In the genomic region with DNA sequence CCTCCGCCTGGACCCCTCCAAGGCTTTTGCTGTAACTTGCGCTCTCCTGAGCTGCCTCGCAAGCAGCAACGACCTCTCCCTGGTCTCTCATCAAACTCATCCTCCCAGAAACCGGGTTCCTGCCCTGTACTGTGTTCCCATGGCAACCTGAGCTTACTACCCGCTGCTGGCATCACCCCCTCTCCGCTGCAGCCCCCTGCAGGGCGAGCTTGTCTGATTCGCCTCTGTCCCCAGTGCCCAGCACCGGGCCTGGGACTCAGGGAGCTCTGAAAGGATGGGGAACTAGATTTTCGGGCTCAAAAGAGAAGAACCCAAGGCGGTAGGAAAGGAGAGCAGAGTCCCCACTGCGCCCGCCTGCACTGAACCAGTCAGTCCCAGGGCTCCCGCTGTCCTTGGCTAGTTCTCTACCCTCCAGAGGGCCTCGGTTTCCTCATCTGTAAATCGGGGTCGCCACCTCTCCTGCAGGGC, we compare ENCODE assay signal across 8 cellular contexts. TPM values are rescaled to one million over a fixed set of nuclear protein-coding genes. Genes with fewer than 3 reads are reported as not detected.
A peak's percentile ranks its signal among the peaks of the same experiment; 100 is the strongest.
DNase-seq lines count a peak whose midpoint lies in the region; ATAC-seq and TF ChIP-seq lines count a peak whose summit lies in the region.

No MANE protein-coding gene starts in this region.

- intact Hi-C loops in PC-9 (cut with micrococcal nuclease; ENCODE audit: unreplicated experiment): no loop called here

- H3K9me3 ChIP-seq in PC-9 (ENCODE audit: insufficient read depth, low read depth): no peaks in the 10 kb centered on the region

- TSS peak; percentile 72 for BruUV-seq in PC-9 (replicated peaks; lab: Mats Ljungman, UMichigan)

- no peaks in the 10 kb centered on the region for H3F3A ChIP-seq in PC-9 (ENCODE audit: insufficient read depth, low read depth)

- no peaks in the 10 kb centered on the region for H3K9me2 ChIP-seq in PC-9 (ENCODE audit: insufficient read depth)

- TF ChIP-seq CTCF in GM10248 (IDR thresholded peaks at IDR 0.05; ENCODE audit: control extremely low read depth, extremely low read depth, low read depth, missing control alignments): no peak
- TF ChIP-seq CTCF in PC-9 (conservative IDR thresholded peaks at IDR 0.05): no peak

- POLR2A ChIA-PET in GM10248 (lab: Yijun Ruan, JAX) (interaction anchor here (0.6 to 6.9 kb wide), 4 partner anchors 8 to 765 kb away, joined by 3 to 82 read pairs (median 3); partner anchors contain the start of gene RHOB), PC-9 (lab: Charles Lee; ENCODE audit: unreplicated experiment) (interaction anchor here (0.5 to 1.0 kb wide), 2 partner anchors 10 to 294 kb away, joined by 5 to 6 read pairs; no protein-coding TSS in a partner anchor)

- H3K27ac ChIP-seq in PC-9: no peak overlapping the region
- H3K27ac ChIP-seq in cingulate gyrus (ENCODE audit: low read depth, low read length): peak overlapping the region; percentile 89
- peak overlapping the region; percentile 90 for H3K27ac ChIP-seq in layer of hippocampus (ENCODE audit: low read depth, low read length)

- H3K36me3 ChIP-seq in PC-9 (ENCODE audit: low read depth): no peaks in the 10 kb centered on the region

- no peaks in the 10 kb centered on the region for H3K79me2 ChIP-seq in PC-9 (ENCODE audit: low read depth)

- DNase-seq in A172 (ENCODE audit: low spot score): peak; percentile 33
- DNase-seq in GM10248 (ENCODE audit: extremely low spot score): peak; percentile 56
- no peak for DNase-seq in PC-9
- DNase-seq in stimulated activated naive CD4-positive, alpha-beta T cell treated with Interleukin-2 at 50 U/mL for 16 hours (lab: John Stamatoyannopoulos, UW): peak; percentile 4
- no peak for DNase-seq in HK-2 (ENCODE audit: unreplicated experiment)

- H2AFZ ChIP-seq in PC-9: peak overlapping the region; percentile 86

- H3K4me1 ChIP-seq in PC-9 (replicated peaks; ENCODE audit: insufficient read depth): peaks cover 12% of the 10 kb centered on the region

- H3K4me3 ChIP-seq in PC-9: peak overlapping the region; percentile 69

- CTCF ChIA-PET in GM10248 (lab: Yijun Ruan, JAX) (interaction anchor here (0.6 to 7.2 kb wide), 38 partner anchors 10 to 425 kb away, joined by 3 to 101 read pairs (median 6); partner anchors contain the start of genes LDAH, RHOB and SDC1), PC-9 (lab: Charles Lee) (interaction anchor here (0.5 to 1.7 kb wide), 4 partner anchors 173 to 267 kb away, joined by 4 to 7 read pairs (median 5); partner anchors contain the start of gene LDAH)

- H4K20me1 ChIP-seq in PC-9 (ENCODE audit: insufficient read depth): no peaks in the 10 kb centered on the region

- ATAC-seq in HG03039 (IDR thresholded peaks at IDR 0.05; ENCODE audit: unreplicated experiment): peak; percentile 4

- H3K27me3 ChIP-seq in PC-9 (ENCODE audit: insufficient read depth, low read depth) (no peaks in the 10 kb centered on the region), layer of hippocampus (ENCODE audit: control insufficient read depth, insufficient read depth, low read length) (no peaks in the 10 kb centered on the region)

- H3K4me2 ChIP-seq in PC-9: peak overlapping the region; percentile 92

RNA-seq across cellular contexts. Expression of gene HS1BP3, which starts 0.5 kb away (rescaled TPM):
- 32.3 and 43.9 TPM in 2 replicates for total RNA-seq in A172 (2014; rRNA removed; shearing (Covaris generic))
- total RNA-seq in PC-9 (2021): 16.2 and 18.0 TPM in 2 replicates

RNA-seq across cellular contexts. Expression of gene GDF7, which starts 16.5 kb away (rescaled TPM):
- 0.10 and 0.24 TPM in 2 replicates for total RNA-seq in A172 (2014; rRNA removed; shearing (Covaris generic))
- 0.04 TPM in 1 of 2 replicates, not detected in the other for total RNA-seq in PC-9 (2021)

Comparison
In these comparisons a context has a peak if more than half of its experiments do, and no peak if none do; other contexts are left out.
1. DNase-seq: peak in A172 (single experiment), GM10248 (single experiment) and stimulated activated naive CD4-positive, alpha-beta T cell treated with Interleukin-2 at 50 U/mL for 16 hours (single experiment); none in PC-9 (0 of 2) and HK-2 (single experiment).